ENCODE assay signal across 16 cellular contexts in genomic region chr10:77886795-77887355, GRCh38. TPM values are rescaled to one million over a fixed set of nuclear protein-coding genes. Genes with fewer than 3 reads are reported as not detected.
DNase-seq lines count a peak whose midpoint lies in the region; ATAC-seq and TF ChIP-seq lines count a peak whose summit lies in the region.
"Had no signal": no experiment of that assay in that cellular context is flagged by ENCODE, and none has a peak within 500 bp of the region (broad histone marks: within the 10 kb centered on the region; RNA-seq: fewer than 3 reads in every experiment).

No MANE protein-coding gene starts in this region.

- peaks cover 3% of the 10 kb centered on the region for H3K36me3 ChIP-seq in endodermal cell (ENCODE audit: control insufficient read depth, insufficient read depth, low read length)
- no peaks in the 10 kb centered on the region for H3K36me3 ChIP-seq in neuron (ENCODE audit: insufficient read depth, low read length)
- no peaks in the 10 kb centered on the region for H3K36me3 ChIP-seq in thoracic aorta
- H3K36me3 ChIP-seq: BLaER1 treated with 17β-estradiol and CSF1 and Interleukin-3, amounts not matched to agents 10 nM and 100 nM had no signal

- H3K9me3 ChIP-seq in endodermal cell (ENCODE audit: control insufficient read depth, low read length) (no peaks in the 10 kb centered on the region), neuron (ENCODE audit: low read length) (no peaks in the 10 kb centered on the region), thoracic aorta (no peaks in the 10 kb centered on the region)
- H3K9me3 ChIP-seq: BLaER1 treated with 17β-estradiol and CSF1 and Interleukin-3, amounts not matched to agents 10 nM and 100 nM had no signal

- H3K27ac ChIP-seq in endodermal cell (ENCODE audit: low read depth, low read length) = peak overlapping the region; percentile 92
- H3K27ac ChIP-seq in thoracic aorta = peak overlapping the region; percentile 42 to 60
- H3K27ac ChIP-seq: BLaER1 treated with 17β-estradiol and CSF1 and Interleukin-3, amounts not matched to agents 10 nM and 100 nM had no signal

- H3K9me3 Mint-ChIP-seq in endodermal cell = no peaks in the 10 kb centered on the region
- H3K9me3 Mint-ChIP-seq: activated naive CD8-positive, alpha-beta T cell treated with anti-CD3 and anti-CD28 coated beads, Interleukin-2, amount 10 ng/mL, durations not matched to agents 7 days and 5 days; stimulated activated naive CD8-positive, alpha-beta T cell treated with anti-CD3 and anti-CD28 coated beads, Interleukin-15, Interleukin-2, amounts not matched to agents 100 ng/mL and 50 ng/mL, for 24 hours had no signal

- peak; percentile 47 for DNase-seq in LNCaP clone FGC (ENCODE audit: low read depth)
- no peak for DNase-seq in endodermal cell
- no peak for DNase-seq in thoracic aorta (ENCODE audit: low spot score)
- DNase-seq in ureter (ENCODE audit: low spot score) = no peak
- DNase-seq in CD1c-positive myeloid dendritic cell (ENCODE audit: extremely low spot score) = no peak
- DNase-seq in activated T-cell treated with anti-CD3 and anti-CD28 coated beads, Interleukin-2, amount 50 U/mL, for 48 hours = no peak
- DNase-seq in G401 (ENCODE audit: low spot score) = no peak
- DNase-seq: activated naive CD8-positive, alpha-beta T cell treated with anti-CD3 and anti-CD28 coated beads, Interleukin-2, amount 10 ng/mL, durations not matched to agents 7 days and 5 days; cerebellar nuclear complex; HCEC 1CT; NCI-H2029 treated with DMSO at 0.1 percent for 48 hours; NCI-H526; T-helper 17 cell had no signal

- no peak overlapping the region for H2AFZ ChIP-seq in neuron (ENCODE audit: low read depth, low read length)

- H3K4me3 Mint-ChIP-seq in endodermal cell = no peak overlapping the region
- H3K4me3 Mint-ChIP-seq: activated naive CD8-positive, alpha-beta T cell treated with anti-CD3 and anti-CD28 coated beads, Interleukin-2, amount 10 ng/mL, durations not matched to agents 7 days and 5 days; stimulated activated naive CD8-positive, alpha-beta T cell treated with anti-CD3 and anti-CD28 coated beads, Interleukin-15, Interleukin-2, amounts not matched to agents 100 ng/mL and 50 ng/mL, for 24 hours; T-helper 17 cell had no signal

- H3K4me1 ChIP-seq in endodermal cell (ENCODE audit: control insufficient read depth, insufficient read depth, low read length) (peaks cover 24% of the 10 kb centered on the region), neuron (ENCODE audit: insufficient read depth, low read length) (peaks cover 52% of the 10 kb centered on the region), thoracic aorta (ENCODE audit: control insufficient read depth in 1 of 2, low read depth in 2 of 2) (peaks cover 16 to 53% of the 10 kb centered on the region in 2 donors)

- no peaks in the 10 kb centered on the region for H3K27me3 Mint-ChIP-seq in endodermal cell (ENCODE audit: insufficient read depth)
- H3K27me3 Mint-ChIP-seq: stimulated activated naive CD8-positive, alpha-beta T cell treated with anti-CD3 and anti-CD28 coated beads, Interleukin-15, Interleukin-2, amounts not matched to agents 100 ng/mL and 50 ng/mL, for 24 hours; T-helper 17 cell had no signal

- H3K4me3 ChIP-seq in LNCaP clone FGC (ENCODE audit: low read depth, low read length) (peak overlapping the region; percentile 24), endodermal cell (ENCODE audit: low read length) (no peak overlapping the region), neuron (ENCODE audit: low read length) (peak overlapping the region; percentile 43), thoracic aorta (peak overlapping the region; percentile 46)
- H3K4me3 ChIP-seq: BLaER1 treated with 17β-estradiol and CSF1 and Interleukin-3, amounts not matched to agents 10 nM and 100 nM had no signal

- peaks cover 68% of the 10 kb centered on the region for H3K4me1 Mint-ChIP-seq in endodermal cell
- H3K4me1 Mint-ChIP-seq: activated naive CD8-positive, alpha-beta T cell treated with anti-CD3 and anti-CD28 coated beads, Interleukin-2, amount 10 ng/mL, durations not matched to agents 7 days and 5 days; T-helper 17 cell had no signal

- no peak for TF ChIP-seq CTCF in LNCaP clone FGC (IDR thresholded peaks at IDR 0.05; ENCODE audit: control insufficient read depth, extremely low read depth, insufficient read depth)
- TF ChIP-seq CTCF in endodermal cell (conservative IDR thresholded peaks at IDR 0.05) = no peak
- no peak for TF ChIP-seq CTCF in thoracic aorta (IDR thresholded peaks at IDR 0.05)

- in situ Hi-C loops in G401 (cut with HindIII; ENCODE audit: low sequenced_read_pairs) = loop anchor here (5.0 kb wide), 1 partner anchor 55 kb away; no protein-coding TSS in a partner anchor

- H3K36me3 Mint-ChIP-seq in endodermal cell (ENCODE audit: low read depth) = no peaks in the 10 kb centered on the region
- H3K36me3 Mint-ChIP-seq: activated naive CD8-positive, alpha-beta T cell treated with anti-CD3 and anti-CD28 coated beads, Interleukin-2, amount 10 ng/mL, durations not matched to agents 7 days and 5 days had no signal

- peak overlapping the region; percentile 64 for H3K27ac Mint-ChIP-seq in endodermal cell
- H3K27ac Mint-ChIP-seq: activated naive CD8-positive, alpha-beta T cell treated with anti-CD3 and anti-CD28 coated beads, Interleukin-2, amount 10 ng/mL, durations not matched to agents 7 days and 5 days; stimulated activated naive CD8-positive, alpha-beta T cell treated with anti-CD3 and anti-CD28 coated beads, Interleukin-15, Interleukin-2, amounts not matched to agents 100 ng/mL and 50 ng/mL, for 24 hours; T-helper 17 cell had no signal

- no peak overlapping the region for H3K9ac ChIP-seq in endodermal cell (ENCODE audit: extremely low read depth, low read length, poor library complexity, severe bottlenecking)
- H3K9ac ChIP-seq: BLaER1 treated with 17β-estradiol and CSF1 and Interleukin-3, amounts not matched to agents 10 nM and 100 nM had no signal

- WGBS in endodermal cell (ENCODE audit: insufficient coverage in 1 of 2, insufficient read length in 1 of 2), 2 experiments = 89 to 96% methylated on average over 4 of the region's 4 CpGs

- no peak for ATAC-seq in thoracic aorta (ENCODE audit: insufficient number of reproducible peaks, low FRiP score, low read depth)
- ATAC-seq: T-helper 17 cell had no signal

- H3K27me3 ChIP-seq in endodermal cell (ENCODE audit: control insufficient read depth, insufficient read depth, low read length, poor library complexity, severe bottlenecking) = no peaks in the 10 kb centered on the region
- no peaks in the 10 kb centered on the region for H3K27me3 ChIP-seq in neuron (ENCODE audit: insufficient read depth, low read length)
- no peaks in the 10 kb centered on the region for H3K27me3 ChIP-seq in thoracic aorta (replicated peaks; ENCODE audit: insufficient read depth)
- H3K27me3 ChIP-seq: BLaER1 treated with 17β-estradiol and CSF1 and Interleukin-3, amounts not matched to agents 10 nM and 100 nM had no signal

RNA-seq across cellular contexts. Expression of gene DLG5, which starts 39.7 kb away (rescaled TPM):
- 10 to 100 TPM; 79.4 to 83.4 TPM for total RNA-seq in endodermal cell
- 55.8 TPM for polyA plus RNA-seq in endodermal cell (2013, experiment 1 of 2)
- 53.5 TPM for polyA plus RNA-seq in endodermal cell (2013, experiment 2 of 2)
- 10 to 100 TPM; 36.4 to 79.6 TPM for total RNA-seq in thoracic aorta
- total RNA-seq in ureter = 75.7 TPM
- 34.5 and 48.7 TPM in 2 replicates for total RNA-seq in G401 (2014; rRNA removed; shearing (Covaris generic))
